Comparison of ENCODE assay signal across 8 cellular contexts in genomic region chr17:28726912-28727726, GRCh38. TPM values are rescaled to one million over a fixed set of nuclear protein-coding genes. Genes with fewer than 3 reads are reported as not detected.
DNase-seq lines count a peak whose midpoint lies in the region; ATAC-seq, FAIRE-seq and TF ChIP-seq lines count a peak whose summit lies in the region.

No MANE protein-coding gene starts in this region.

- H3K27me3 Mint-ChIP-seq in central memory CD8-positive, alpha-beta T cell: no peaks in the 10 kb centered on the region

- H3K27ac ChIP-seq in keratinocyte (ENCODE audit: control insufficient read depth, insufficient read depth, low read length): peak overlapping the region; percentile 99

- H3K4me1 ChIP-seq in keratinocyte (ENCODE audit: control insufficient read depth, extremely low read depth, insufficient read depth, low read length): peaks cover 42% of the 10 kb centered on the region

- H3K4me1 Mint-ChIP-seq in central memory CD8-positive, alpha-beta T cell: peaks cover 61% of the 10 kb centered on the region

- FAIRE-seq in keratinocyte (lab: Jason Lieb, UNC): no peak

- DNase-seq in AG08395 (ENCODE audit: low spot score) (peak; percentile 87), NCI-H345 (lab: John Stamatoyannopoulos, UW) (peak; percentile 97), keratinocyte (ENCODE audit: low read depth, low spot score) (peak; percentile 83)
- DNase-seq in activated CD4-positive, CD25-positive, alpha-beta regulatory T cell treated with anti-CD3 and anti-CD28 coated beads, Interleukin-2, amount 50 U/mL, for 16 hours (ENCODE audit: low read depth, low spot score): peak; percentile 85
- peak; percentile 84 to 88 for DNase-seq in central memory CD8-positive, alpha-beta T cell (ENCODE audit: low spot score in 2 of 2)
- peak; percentile 89 to 98 (median 90) for DNase-seq in stimulated activated CD4-positive, alpha-beta T cell treated with anti-CD3 and anti-CD28 coated beads, Interleukin-12 subunit alpha, Interleukin-12 subunit beta, amount 100 ng/mL, for 48 hours (ENCODE audit: low read depth in 2 of 3, low spot score in 1 of 3)

- H3K27ac Mint-ChIP-seq in central memory CD8-positive, alpha-beta T cell (ENCODE audit: low read depth): peak overlapping the region; percentile 98

- no peaks in the 10 kb centered on the region for H3K9me3 ChIP-seq in keratinocyte (ENCODE audit: control insufficient read depth, low read depth, low read length)

- ATAC-seq in GM18870 (IDR thresholded peaks at IDR 0.05; ENCODE audit: unreplicated experiment) (peak; percentile 35), HG03139 (IDR thresholded peaks at IDR 0.05; ENCODE audit: unreplicated experiment) (peak; percentile 31)
- peak; percentile 50 for ATAC-seq in central memory CD8-positive, alpha-beta T cell (replicated peaks; ENCODE audit: extremely low read depth, poor library complexity, severe bottlenecking)

- H3K9me3 Mint-ChIP-seq in central memory CD8-positive, alpha-beta T cell: no peaks in the 10 kb centered on the region

- peak overlapping the region; percentile 61 to 87 (median 78) for H3K4me3 ChIP-seq in keratinocyte (ENCODE audit: control insufficient read depth in 2 of 3, extremely low read depth in 1 of 3, insufficient read depth in 2 of 3, low read depth in 1 of 3, low read length in 3 of 3)

- H3K36me3 ChIP-seq in keratinocyte (ENCODE audit: control insufficient read depth in 2 of 2, extremely low read depth in 1 of 2, insufficient read depth in 2 of 2, low read length in 2 of 2): peaks cover 18 to 26% of the 10 kb centered on the region in 2 experiments

- H3K9me1 ChIP-seq in keratinocyte (ENCODE audit: control insufficient read depth, extremely low read depth, insufficient read depth, low read length): no peaks in the 10 kb centered on the region

- H4K20me1 ChIP-seq in keratinocyte (ENCODE audit: control insufficient read depth, extremely low read depth, insufficient read depth, low read length): peaks cover 17% of the 10 kb centered on the region

- peaks cover 13% of the 10 kb centered on the region for H3K79me2 ChIP-seq in keratinocyte (ENCODE audit: control insufficient read depth, insufficient read depth, low read length)

- dilution Hi-C loops in keratinocyte (cut with MboI; ENCODE audit: extremely low pct_ligation_motif_present, low sequenced_read_pairs): no loop called here

- H3K4me3 Mint-ChIP-seq in central memory CD8-positive, alpha-beta T cell: peak overlapping the region; percentile 94

- peaks cover 49% of the 10 kb centered on the region for H3K36me3 Mint-ChIP-seq in central memory CD8-positive, alpha-beta T cell (ENCODE audit: insufficient read depth)

- TF ChIP-seq CTCF in keratinocyte (optimal IDR thresholded peaks at IDR 0.05 in 1 of 3, IDR thresholded peaks at IDR 0.05 in 1 of 3, conservative IDR thresholded peaks at IDR 0.05 in 1 of 3; ENCODE audit: extremely low read depth in 1 of 3, insufficient read depth in 2 of 3, low read length in 3 of 3): peak; percentile 95 to 99 (median 99)

- peak overlapping the region; percentile 98 for H3K9ac ChIP-seq in keratinocyte (ENCODE audit: control insufficient read depth, extremely low read depth, insufficient read depth, low read length)

- no peaks in the 10 kb centered on the region for H3K27me3 ChIP-seq in keratinocyte (ENCODE audit: control insufficient read depth, extremely low read depth, insufficient read depth, low read length)

- peak overlapping the region; percentile 74 for H2AFZ ChIP-seq in keratinocyte (ENCODE audit: control insufficient read depth, low read length)

- peak overlapping the region; percentile 91 for H3K4me2 ChIP-seq in keratinocyte (ENCODE audit: control insufficient read depth, extremely low read depth, insufficient read depth, low read depth, low read length)

RNA-seq across cellular contexts. Expression of gene TLCD1, which starts 1.1 kb away (rescaled TPM):
- polyA plus RNA-seq in keratinocyte: 12.0 to 14.7 TPM (median 14.0 TPM) in 3 replicates
- polyA plus RNA-seq in keratinocyte (2011; ENCODE audit: low read depth): 1.1 TPM
- 11.8 and 15.0 TPM in 2 replicates for polyA plus RNA-seq in keratinocyte (2011; cell fraction: cytosol; rRNA removed)
- 9.3 and 9.5 TPM in 2 replicates for polyA plus RNA-seq in keratinocyte (2011; cell fraction: nucleus; rRNA removed)
- polyA plus RNA-seq in keratinocyte (2012; ENCODE audit: low replicate concordance): 12.2 and 12.6 TPM in 2 replicates
- 12.0 to 13.8 TPM (median 13.1 TPM) in 3 replicates for polyA minus RNA-seq in keratinocyte
- 8.8 TPM for polyA minus RNA-seq in keratinocyte (2011; cell fraction: cytosol; rRNA and poly(A)+ RNA removed)
- 3.4 and 8.8 TPM in 2 replicates for polyA minus RNA-seq in keratinocyte (2011; cell fraction: nucleus; rRNA and poly(A)+ RNA removed)

RNA-seq across cellular contexts. Expression of gene NEK8, which starts 1.5 kb away (rescaled TPM):
- 4.1 to 6.2 TPM (median 4.3 TPM) in 3 replicates for polyA plus RNA-seq in keratinocyte
- 0.17 TPM for polyA plus RNA-seq in keratinocyte (2011; ENCODE audit: low read depth)
- 2.1 and 3.0 TPM in 2 replicates for polyA plus RNA-seq in keratinocyte (2011; cell fraction: cytosol; rRNA removed)
- 12.1 and 12.5 TPM in 2 replicates for polyA plus RNA-seq in keratinocyte (2011; cell fraction: nucleus; rRNA removed)
- 0.80 and 2.6 TPM in 2 replicates for polyA plus RNA-seq in keratinocyte (2012; ENCODE audit: low replicate concordance)
- 7.7 to 9.8 TPM (median 9.6 TPM) in 3 replicates for polyA minus RNA-seq in keratinocyte
- polyA minus RNA-seq in keratinocyte (2011; cell fraction: cytosol; rRNA and poly(A)+ RNA removed): 2.3 TPM
- 3.7 and 5.8 TPM in 2 replicates for polyA minus RNA-seq in keratinocyte (2011; cell fraction: nucleus; rRNA and poly(A)+ RNA removed)

RNA-seq across cellular contexts. Expression of gene RPL23A, which starts 7.3 kb away (rescaled TPM):
- polyA plus RNA-seq in keratinocyte: 976 to 1,971 TPM (median 1,096 TPM) in 3 replicates
- 1,360 TPM for polyA plus RNA-seq in keratinocyte (2011; ENCODE audit: low read depth)
- 1,303 and 1,911 TPM in 2 replicates for polyA plus RNA-seq in keratinocyte (2011; cell fraction: cytosol; rRNA removed)
- 362 and 498 TPM in 2 replicates for polyA plus RNA-seq in keratinocyte (2011; cell fraction: nucleus; rRNA removed)
- polyA plus RNA-seq in keratinocyte (2012; ENCODE audit: low replicate concordance): 1,164 and 2,033 TPM in 2 replicates
- 118 to 1,597 TPM (median 833 TPM) in 3 replicates for polyA minus RNA-seq in keratinocyte
- 861 TPM for polyA minus RNA-seq in keratinocyte (2011; cell fraction: cytosol; rRNA and poly(A)+ RNA removed)
- polyA minus RNA-seq in keratinocyte (2011; cell fraction: nucleus; rRNA and poly(A)+ RNA removed): 131 and 202 TPM in 2 replicates

RNA-seq across cellular contexts. Expression of gene RAB34, which starts 9.5 kb away (rescaled TPM):
- polyA plus RNA-seq in keratinocyte: 115 to 180 TPM (median 134 TPM) in 3 replicates
- 26.8 TPM for polyA plus RNA-seq in keratinocyte (2011; ENCODE audit: low read depth)
- polyA plus RNA-seq in keratinocyte (2011; cell fraction: cytosol; rRNA removed): 119 and 128 TPM in 2 replicates
- polyA plus RNA-seq in keratinocyte (2011; cell fraction: nucleus; rRNA removed): 105 TPM in 2 replicates
- 41.3 and 114 TPM in 2 replicates for polyA plus RNA-seq in keratinocyte (2012; ENCODE audit: low replicate concordance)
- 125 to 177 TPM (median 135 TPM) in 3 replicates for polyA minus RNA-seq in keratinocyte
- polyA minus RNA-seq in keratinocyte (2011; cell fraction: cytosol; rRNA and poly(A)+ RNA removed): 104 TPM
- 23.2 and 26.4 TPM in 2 replicates for polyA minus RNA-seq in keratinocyte (2011; cell fraction: nucleus; rRNA and poly(A)+ RNA removed)

RNA-seq across cellular contexts. Expression of gene PROCA1, which starts 15.4 kb away (rescaled TPM):
- polyA plus RNA-seq in keratinocyte: 0.33 to 0.62 TPM (median 0.39 TPM) in 3 replicates
- polyA plus RNA-seq in keratinocyte (2011; ENCODE audit: low read depth): 0.72 TPM
- 0.06 and 0.11 TPM in 2 replicates for polyA plus RNA-seq in keratinocyte (2011; cell fraction: cytosol; rRNA removed)
- polyA plus RNA-seq in keratinocyte (2011; cell fraction: nucleus; rRNA removed): 1.3 TPM in 2 replicates
- 0.20 and 0.52 TPM in 2 replicates for polyA plus RNA-seq in keratinocyte (2012; ENCODE audit: low replicate concordance)
- polyA minus RNA-seq in keratinocyte: 0.23 to 0.38 TPM in 2 of 3 replicates, not detected in the other
- polyA minus RNA-seq in keratinocyte (2011; cell fraction: cytosol; rRNA and poly(A)+ RNA removed): not detected
- not detected in 2 replicates for polyA minus RNA-seq in keratinocyte (2011; cell fraction: nucleus; rRNA and poly(A)+ RNA removed)

Comparison
In these comparisons a context has a peak if more than half of its experiments do, and no peak if none do; other contexts are left out.
1. Peak in every context shown above with its lines: DNase-seq, ATAC-seq, H3K4me3 ChIP-seq and H3K27ac ChIP-seq.